ENCODE assay signal across 8 cellular contexts in genomic region chr12:55817352-55818139, GRCh38.
DNase-seq lines count a peak whose midpoint lies in the region; ATAC-seq lines count a peak whose summit lies in the region.

Gene ORMDL2 (plus strand): TSS chr12:55818041. CDS start chr12:55819000, 959 bp downstream.
Gene SARNP (minus strand): TSS chr12:55817724. CDS start chr12:55817701, 23 bp downstream.

- CTCF ChIA-PET in activated naive CD4-positive, alpha-beta T cell treated with anti-CD3 and anti-CD28 coated beads, Interleukin-2, amount 10 ng/mL, durations not matched to agents 7 days and 5 days (lab: Charles Lee) = interaction anchor here (0.9 to 6.5 kb wide), 12 partner anchors 12 to 229 kb away, joined by 3 to 33 read pairs (median 5); partner anchors contain the start of genes DNAJC14, PYM1 and RAB5B

- peak within 1 kb of the TSS; percentile 92 for H3K4me3 ChIP-seq in GM08714 (ENCODE audit: low read length)
- peak within 1 kb of the TSS; percentile 99 for H3K4me3 ChIP-seq in SK-N-MC

- H3K4me1 Mint-ChIP-seq in activated naive CD4-positive, alpha-beta T cell treated with anti-CD3 and anti-CD28 coated beads, Interleukin-2, amount 10 ng/mL, durations not matched to agents 7 days and 5 days = peaks cover 46% of the 10 kb centered on the region

- peaks cover 63% of the 10 kb centered on the region for H3K36me3 ChIP-seq in SK-N-MC (ENCODE audit: insufficient read depth, low read length)

- H3K36me3 Mint-ChIP-seq in activated naive CD4-positive, alpha-beta T cell treated with anti-CD3 and anti-CD28 coated beads, Interleukin-2, amount 10 ng/mL, durations not matched to agents 7 days and 5 days = peaks cover 43% of the 10 kb centered on the region

- peak within 1 kb of the TSS; percentile 90 for H3K27ac ChIP-seq in SK-N-MC

- no peak within 1 kb of the TSS for H3K4me3 Mint-ChIP-seq in activated naive CD4-positive, alpha-beta T cell treated with anti-CD3 and anti-CD28 coated beads, Interleukin-2, amount 10 ng/mL, durations not matched to agents 7 days and 5 days

- H3K9me3 Mint-ChIP-seq in activated naive CD4-positive, alpha-beta T cell treated with anti-CD3 and anti-CD28 coated beads, Interleukin-2, amount 10 ng/mL, durations not matched to agents 7 days and 5 days = no peaks in the 10 kb centered on the region

- peak; percentile 96 for ATAC-seq in HG02588 (IDR thresholded peaks at IDR 0.05; ENCODE audit: unreplicated experiment)

- no peaks in the 10 kb centered on the region for H3K27me3 Mint-ChIP-seq in activated naive CD4-positive, alpha-beta T cell treated with anti-CD3 and anti-CD28 coated beads, Interleukin-2, amount 10 ng/mL, durations not matched to agents 7 days and 5 days

- no peaks in the 10 kb centered on the region for H3K9me3 ChIP-seq in SK-N-MC (ENCODE audit: low read depth, low read length)

- H3K27ac Mint-ChIP-seq in activated naive CD4-positive, alpha-beta T cell treated with anti-CD3 and anti-CD28 coated beads, Interleukin-2, amount 10 ng/mL, durations not matched to agents 7 days and 5 days = no peak within 1 kb of the TSS

- peak within 1 kb of the TSS; percentile 98 for H3K9ac ChIP-seq in SK-N-MC (ENCODE audit: insufficient read length)

- DNase-seq in NCI-H1048 (lab: John Stamatoyannopoulos, UW) = peak; percentile 99
- DNase-seq in SK-N-MC (ENCODE audit: low read depth, low spot score) = peak; percentile 99
- DNase-seq in activated naive CD4-positive, alpha-beta T cell treated with anti-CD3 and anti-CD28 coated beads, Interleukin-2, amount 10 ng/mL, durations not matched to agents 7 days and 5 days = peak; percentile 99
- peak; percentile 99 for DNase-seq in germinal center (ENCODE audit: low spot score)
- DNase-seq in non-pigmented ciliary epithelial cell (ENCODE audit: low read depth) = peak; percentile 100
- peak; percentile 100 for DNase-seq in superior temporal gyrus (ENCODE audit: extremely low spot score)

Comparison
In these comparisons a context has a peak if more than half of its experiments do, and no peak if none do; other contexts are left out.
1. Peak in every context shown above with its lines: DNase-seq, ATAC-seq, H3K4me3 ChIP-seq and H3K27ac ChIP-seq.